Comparison of ENCODE assay signal across 20 cellular contexts in genomic region chr5:65730910-65731309, GRCh38.
"Had no signal": no experiment of that assay in that cellular context is flagged by ENCODE, and none has a peak within 500 bp of the region (broad histone marks: within the 10 kb centered on the region; RNA-seq: fewer than 3 reads in every experiment).

No MANE protein-coding gene starts in this region.

- H3K27me3 ChIP-seq: adrenal gland, colonic mucosa, esophagus squamous epithelium, pancreas, transverse colon, vagina had no signal

- H3K4me3 ChIP-seq: adrenal gland, colonic mucosa, esophagus squamous epithelium, mucosa of descending colon, pancreas, transverse colon, vagina had no signal

- ATAC-seq: mucosa of descending colon; stimulated activated memory B cell treated with anti-CD40 and anti-IgM and Interleukin-4, amounts not matched to agents 10 μg/mL and 1 μg/mL and 100 μg/mL, for 72 hours; T-cell had no signal

- FAIRE-seq: endothelial cell of umbilical vein, islet of Langerhans, pancreas had no signal

- DNase-seq: activated CD4-positive, alpha-beta memory T cell treated with anti-CD3 and anti-CD28 coated beads, Interleukin-2, amount 10 ng/mL, durations not matched to agents 7 days and 5 days; activated T-cell treated with anti-CD3 and anti-CD28 coated beads, Interleukin-2, amount 50 U/mL, for 24 hours; colonic mucosa; effector CD4-positive, alpha-beta T cell; esophagus squamous epithelium; mammary epithelial cell; mucosa of descending colon; naive thymus-derived CD4-positive, alpha-beta T cell; stimulated activated CD4-positive, alpha-beta T cell treated with anti-CD3 and anti-CD28 coated beads, Interleukin-2, amount 100 ng/mL, for 48 hours; T-cell; T1000; transverse colon had no signal

- H3K4me1 ChIP-seq: adrenal gland, colonic mucosa, pancreas, transverse colon, vagina had no signal

- H3K9me3 ChIP-seq: adrenal gland, colonic mucosa, esophagus squamous epithelium, mucosa of descending colon, pancreas, transverse colon, vagina had no signal

- H3K36me3 Mint-ChIP-seq: activated naive CD4-positive, alpha-beta T cell treated with anti-CD3 and anti-CD28 coated beads, Interleukin-2, amount 50 U/mL, for 24 hours; T-cell had no signal

- H3K27me3 Mint-ChIP-seq: activated CD4-positive, alpha-beta memory T cell treated with anti-CD3 and anti-CD28 coated beads, Interleukin-2, amount 10 ng/mL, durations not matched to agents 7 days and 5 days; activated naive CD4-positive, alpha-beta T cell treated with anti-CD3 and anti-CD28 coated beads, Interleukin-2, amount 50 U/mL, for 24 hours; activated T-cell treated with anti-CD3 and anti-CD28 coated beads, Interleukin-2, amount 50 U/mL, for 24 hours; naive thymus-derived CD4-positive, alpha-beta T cell; stimulated activated memory B cell treated with anti-CD40 and anti-IgM and Interleukin-4, amounts not matched to agents 10 μg/mL and 1 μg/mL and 100 μg/mL, for 72 hours; T-cell had no signal

- H3K9me3 Mint-ChIP-seq: activated CD4-positive, alpha-beta memory T cell treated with anti-CD3 and anti-CD28 coated beads, Interleukin-2, amount 10 ng/mL, durations not matched to agents 7 days and 5 days; activated naive CD4-positive, alpha-beta T cell treated with anti-CD3 and anti-CD28 coated beads, Interleukin-2, amount 50 U/mL, for 24 hours; activated T-cell treated with anti-CD3 and anti-CD28 coated beads, Interleukin-2, amount 50 U/mL, for 24 hours; T-cell had no signal

- H3K4me3 Mint-ChIP-seq: activated CD4-positive, alpha-beta memory T cell treated with anti-CD3 and anti-CD28 coated beads, Interleukin-2, amount 10 ng/mL, durations not matched to agents 7 days and 5 days; activated naive CD4-positive, alpha-beta T cell treated with anti-CD3 and anti-CD28 coated beads, Interleukin-2, amount 50 U/mL, for 24 hours; activated T-cell treated with anti-CD3 and anti-CD28 coated beads, Interleukin-2, amount 50 U/mL, for 24 hours; naive thymus-derived CD4-positive, alpha-beta T cell; stimulated activated memory B cell treated with anti-CD40 and anti-IgM and Interleukin-4, amounts not matched to agents 10 μg/mL and 1 μg/mL and 100 μg/mL, for 72 hours; T-cell had no signal

- H3K27ac Mint-ChIP-seq: activated CD4-positive, alpha-beta memory T cell treated with anti-CD3 and anti-CD28 coated beads, Interleukin-2, amount 10 ng/mL, durations not matched to agents 7 days and 5 days; activated naive CD4-positive, alpha-beta T cell treated with anti-CD3 and anti-CD28 coated beads, Interleukin-2, amount 50 U/mL, for 24 hours; activated T-cell treated with anti-CD3 and anti-CD28 coated beads, Interleukin-2, amount 50 U/mL, for 24 hours; stimulated activated memory B cell treated with anti-CD40 and anti-IgM and Interleukin-4, amounts not matched to agents 10 μg/mL and 1 μg/mL and 100 μg/mL, for 72 hours; T-cell had no signal

- H3K27ac ChIP-seq: adrenal gland, colonic mucosa, esophagus squamous epithelium, pancreas, transverse colon, vagina, VCaP had no signal

- H3K36me3 ChIP-seq: adrenal gland, colonic mucosa, esophagus squamous epithelium, pancreas, transverse colon, vagina had no signal
